Comparison of ENCODE assay signal across 10 cellular contexts in genomic region chr19:51531349-51532315, GRCh38. TPM values are rescaled to one million over a fixed set of nuclear protein-coding genes. Genes with fewer than 3 reads are reported as not detected.
DNase-seq lines count a peak whose midpoint lies in the region; ATAC-seq and TF ChIP-seq lines count a peak whose summit lies in the region.
"Had no signal": no experiment of that assay in that cellular context is flagged by ENCODE, and none has a peak within 500 bp of the region (broad histone marks: within the 10 kb centered on the region; RNA-seq: fewer than 3 reads in every experiment).

SIGLEC6 (minus strand) TSS chr19:51531670; CDS start chr19:51531648, 22 bp downstream.

- H3K4me1 Mint-ChIP-seq in activated T-helper 1 cell treated with anti-CD3 and anti-CD28 coated beads, Interleukin-12 subunit alpha, Interleukin-12 subunit beta, Interleukin-2, Interleukin-4 antibody, amounts not matched to agents 30 ng/mL and 10 ng/mL and 1 ng/mL, durations not matched to agents 14 hours and 24 hours and 36 hours (ENCODE audit: low read depth): no peaks in the 10 kb centered on the region

- TF ChIP-seq CTCF in stomach (IDR thresholded peaks at IDR 0.05): no peak

- DNase-seq in activated T-cell treated with anti-CD3 and anti-CD28 coated beads for 48 hours (ENCODE audit: low read depth) (peak; percentile 14), activated T-cell treated with anti-CD3 and anti-CD28 coated beads for 4 hours (no peak), KBM-7 (peak; percentile 97), stomach (peak; percentile 37), NCI-H345 treated with DMSO at 0.1 percent for 48 hours (lab: John Stamatoyannopoulos, UW; ENCODE audit: unreplicated experiment) (no peak), T-helper 1 cell (no peak)
- no peak for DNase-seq in activated T-helper 1 cell treated with anti-CD3 and anti-CD28 coated beads, Interleukin-12 subunit alpha, Interleukin-12 subunit beta, Interleukin-2, Interleukin-4 antibody, amounts not matched to agents 30 ng/mL and 10 ng/mL and 1 ng/mL, durations not matched to agents 14 hours and 24 hours and 36 hours (ENCODE audit: low spot score)
- DNase-seq: NCI-H1048 had no signal

- H3K9me3 Mint-ChIP-seq in activated T-helper 1 cell treated with anti-CD3 and anti-CD28 coated beads, Interleukin-12 subunit alpha, Interleukin-12 subunit beta, Interleukin-2, Interleukin-4 antibody, amounts not matched to agents 30 ng/mL and 10 ng/mL and 1 ng/mL, durations not matched to agents 14 hours and 24 hours and 36 hours: no peaks in the 10 kb centered on the region

- H3K27me3 Mint-ChIP-seq in activated T-helper 1 cell treated with anti-CD3 and anti-CD28 coated beads, Interleukin-12 subunit alpha, Interleukin-12 subunit beta, Interleukin-2, Interleukin-4 antibody, amounts not matched to agents 30 ng/mL and 10 ng/mL and 1 ng/mL, durations not matched to agents 14 hours and 24 hours and 36 hours (ENCODE audit: insufficient read depth): peaks cover 21% of the 10 kb centered on the region

- no peaks in the 10 kb centered on the region for H3K36me3 Mint-ChIP-seq in activated T-helper 1 cell treated with anti-CD3 and anti-CD28 coated beads, Interleukin-12 subunit alpha, Interleukin-12 subunit beta, Interleukin-2, Interleukin-4 antibody, amounts not matched to agents 30 ng/mL and 10 ng/mL and 1 ng/mL, durations not matched to agents 14 hours and 24 hours and 36 hours (ENCODE audit: low read depth)

- H3K27ac ChIP-seq in stomach: no peak within 1 kb of the TSS

- ATAC-seq in esophagus mucosa: peak; percentile 58

- intact Hi-C loops in stomach (cut with DNase I; ENCODE audit: low total_unique reads): no loop called here
- intact Hi-C loops in activated T-helper 1 cell treated with anti-CD3 and anti-CD28 coated beads, Interleukin-12 subunit alpha, Interleukin-12 subunit beta, Interleukin-2, Interleukin-4 antibody, amounts not matched to agents 30 ng/mL and 10 ng/mL and 1 ng/mL, durations not matched to agents 14 hours and 24 hours and 36 hours (cut with micrococcal nuclease): no loop called here

- in situ Hi-C loops in KBM-7 (cut with MboI; ENCODE audit: low pct_unique_long_range_greater_than_20kb, low sequenced_read_pairs): no loop called here

- no peak within 1 kb of the TSS for H3K27ac Mint-ChIP-seq in activated T-helper 1 cell treated with anti-CD3 and anti-CD28 coated beads, Interleukin-12 subunit alpha, Interleukin-12 subunit beta, Interleukin-2, Interleukin-4 antibody, amounts not matched to agents 30 ng/mL and 10 ng/mL and 1 ng/mL, durations not matched to agents 14 hours and 24 hours and 36 hours

- TF ChIP-seq EP300 in stomach (IDR thresholded peaks at IDR 0.05): no peak

- peaks cover 0 to 13% (median 0%) of the 10 kb centered on the region in 4 donors for H3K9me3 ChIP-seq in stomach

- no peaks in the 10 kb centered on the region for H3K36me3 ChIP-seq in stomach

- no peak within 1 kb of the TSS for H3K4me3 Mint-ChIP-seq in activated T-helper 1 cell treated with anti-CD3 and anti-CD28 coated beads, Interleukin-12 subunit alpha, Interleukin-12 subunit beta, Interleukin-2, Interleukin-4 antibody, amounts not matched to agents 30 ng/mL and 10 ng/mL and 1 ng/mL, durations not matched to agents 14 hours and 24 hours and 36 hours

- H3K4me1 ChIP-seq in stomach: no peaks in the 10 kb centered on the region

- peak within 1 kb of the TSS in 1 of 4 donors; percentile 11 for H3K4me3 ChIP-seq in stomach

- TF ChIP-seq POLR2A in stomach (IDR thresholded peaks at IDR 0.05): no peak

- 22 to 34% (median 30%) methylated on average over 17 to 25 of the region's 25 CpGs for WGBS in stomach, 5 donors

- H3K27me3 ChIP-seq in stomach: peaks cover 0 to 51% (median 18%) of the 10 kb centered on the region in 3 donors

RNA-seq across cellular contexts. Expression of gene SIGLEC6, which starts in this region (rescaled TPM):
- total RNA-seq in esophagus mucosa (0.44 TPM), stomach (1 to 10 TPM in 1 of 5 donors, not detected in 4; 7.1 TPM)
- polyA plus RNA-seq in stomach: 1 to 10 TPM in 1 of 3 donors, under 1 TPM in 1, not detected in 1; 0.50 to 2.4 TPM
- total RNA-seq in activated T-helper 1 cell treated with anti-CD3 and anti-CD28 coated beads, Interleukin-12 subunit alpha, Interleukin-12 subunit beta, Interleukin-2, Interleukin-4 antibody, amounts not matched to agents 30 ng/mL and 10 ng/mL and 1 ng/mL, durations not matched to agents 14 hours and 24 hours and 36 hours: 0.98 and 1.6 TPM in 2 replicates
- polyA plus RNA-seq: BJ had no signal

Comparison
In these comparisons a context has a peak if more than half of its experiments do, and no peak if none do; other contexts are left out.
1. DNase-seq: peak in activated T-cell treated with anti-CD3 and anti-CD28 coated beads for 48 hours (single experiment), KBM-7 (single experiment) and stomach (single experiment); none in activated T-cell treated with anti-CD3 and anti-CD28 coated beads for 4 hours (single experiment), NCI-H345 treated with DMSO at 0.1 percent for 48 hours (single experiment), T-helper 1 cell (0 of 5) and activated T-helper 1 cell treated with anti-CD3 and anti-CD28 coated beads, Interleukin-12 subunit alpha, Interleukin-12 subunit beta, Interleukin-2, Interleukin-4 antibody, amounts not matched to agents 30 ng/mL and 10 ng/mL and 1 ng/mL, durations not matched to agents 14 hours and 24 hours and 36 hours (single experiment).
2. Peak in ATAC-seq in esophagus mucosa; RNA of the gene not detected or under 1 TPM.